Comparison of ENCODE assay signal across 1 cellular context in genomic region chr1:24955161-24955560, GRCh38.
TF ChIP-seq lines count a peak whose summit lies in the region.

No MANE protein-coding gene starts in this region.

TF ChIP-seq in SK-N-SH treated with all-trans-retinoic acid at 6 μM for 48 hours, 23 proteins besides CTCF, POLR2A, EP300 and RAD21 (continued from another document):
- no peak for TF ChIP-seq ZFP3 (CRISPR knock-in tag; IDR thresholded peaks at IDR 0.05)
- TF ChIP-seq ISL1 (CRISPR knock-in tag; IDR thresholded peaks at IDR 0.05), result no peak
- no peak for TF ChIP-seq OSR1 (CRISPR knock-in tag; IDR thresholded peaks at IDR 0.05)
- TF ChIP-seq BACH2 (CRISPR knock-in tag; IDR thresholded peaks at IDR 0.05; ENCODE audit: borderline replicate concordance), result no peak
- TF ChIP-seq CREB5 (CRISPR knock-in tag; IDR thresholded peaks at IDR 0.05; ENCODE audit: low read depth), result no peak
